In genomic region chr10:29446327-29446726, GRCh38 we compare ENCODE assay signal across 22 cellular contexts.
DNase-seq lines count a peak whose midpoint lies in the region; ATAC-seq and TF ChIP-seq lines count a peak whose summit lies in the region.
"Had no signal": no experiment of that assay in that cellular context is flagged by ENCODE, and none has a peak within 500 bp of the region (broad histone marks: within the 10 kb centered on the region; RNA-seq: fewer than 3 reads in every experiment).

No MANE protein-coding gene starts in this region.

- no peaks in the 10 kb centered on the region for H3K9me3 ChIP-seq in smooth muscle cell (replicated peaks; ENCODE audit: low read depth)
- H3K9me3 ChIP-seq: adrenal gland, psoas muscle, uterus had no signal

- 93% methylated on average over 1 of the region's 1 CpG for WGBS in smooth muscle cell (ENCODE audit: low lambda C conversion rate)

- H3K9ac ChIP-seq in smooth muscle cell (ENCODE audit: low read depth): no peak overlapping the region

- H3K36me3 ChIP-seq in smooth muscle cell (ENCODE audit: low read depth): no peaks in the 10 kb centered on the region
- H3K36me3 ChIP-seq: adrenal gland, uterus had no signal

- no peak for DNase-seq in activated T-cell treated with anti-CD3 and anti-CD28 coated beads, Interleukin-2, amount 50 U/mL, for 24 hours
- DNase-seq in activated T-cell treated with anti-CD3 and anti-CD28 coated beads, Interleukin-2, amount 50 U/mL, for 1 hour: no peak
- DNase-seq in NOMO-1 treated with DMSO at 0.1 percent for 48 hours (lab: John Stamatoyannopoulos, UW; ENCODE audit: unreplicated experiment) (peak; percentile 23), astrocyte of the spinal cord (ENCODE audit: low read depth, low spot score) (peak; percentile 35), smooth muscle cell (lab: John Stamatoyannopoulos, UW; ENCODE audit: unreplicated experiment) (no peak), midbrain (lab: John Stamatoyannopoulos, UW) (no peak), DMS79 (lab: John Stamatoyannopoulos, UW) (no peak)
- peak in 1 of 2 donors; percentile 23 for DNase-seq in stimulated activated naive CD8-positive, alpha-beta T cell treated with anti-CD3 and anti-CD28 coated beads, Interleukin-15, amount 100 ng/mL, for 72 hours
- DNase-seq: activated CD4-positive, alpha-beta T cell treated with anti-CD3 and anti-CD28 coated beads, Interleukin-2, amount 50 U/mL, for 48 hours; adrenal gland; CD4-positive, alpha-beta memory T cell; DMS53; dorsolateral prefrontal cortex; glutamatergic neuron; left colon; NCI-H187 treated with DMSO at 0.1 percent for 48 hours; NCI-H446 treated with DMSO at 0.1 percent for 48 hours; nephron progenitor cell; psoas muscle; small intestine; stimulated activated CD4-positive, alpha-beta T cell treated with anti-CD3 and anti-CD28 coated beads, Interleukin-4, amount 100 ng/mL, for 4 hours; uterus had no signal

- no peak overlapping the region for H3K4me3 Mint-ChIP-seq in activated T-cell treated with anti-CD3 and anti-CD28 coated beads, Interleukin-2, amount 50 U/mL, for 24 hours
- H3K4me3 Mint-ChIP-seq in stimulated activated naive CD8-positive, alpha-beta T cell treated with anti-CD3 and anti-CD28 coated beads, Interleukin-15, amount 100 ng/mL, for 72 hours: peak overlapping the region; percentile 7 to 46
- H3K4me3 Mint-ChIP-seq: CD4-positive, alpha-beta memory T cell; nephron progenitor cell had no signal

- H3K4me2 ChIP-seq in smooth muscle cell: no peak overlapping the region

- no peaks in the 10 kb centered on the region for H3K9me3 Mint-ChIP-seq in activated T-cell treated with anti-CD3 and anti-CD28 coated beads, Interleukin-2, amount 50 U/mL, for 24 hours
- no peaks in the 10 kb centered on the region for H3K9me3 Mint-ChIP-seq in stimulated activated naive CD8-positive, alpha-beta T cell treated with anti-CD3 and anti-CD28 coated beads, Interleukin-15, amount 100 ng/mL, for 72 hours
- H3K9me3 Mint-ChIP-seq: CD4-positive, alpha-beta memory T cell; nephron progenitor cell had no signal

- H3F3A ChIP-seq in smooth muscle cell (ENCODE audit: low read depth): no peaks in the 10 kb centered on the region

- H3K27ac ChIP-seq in smooth muscle cell (ENCODE audit: low read depth): no peak overlapping the region
- H3K27ac ChIP-seq: adrenal gland, dorsolateral prefrontal cortex, psoas muscle, uterus had no signal

- peak; percentile 66 for ATAC-seq in stimulated activated naive CD8-positive, alpha-beta T cell treated with anti-CD3 and anti-CD28 coated beads, Interleukin-15, amount 100 ng/mL, for 72 hours
- ATAC-seq: left colon, psoas muscle had no signal

- H3K27me3 Mint-ChIP-seq in activated T-cell treated with anti-CD3 and anti-CD28 coated beads, Interleukin-2, amount 50 U/mL, for 24 hours: no peaks in the 10 kb centered on the region
- H3K27me3 Mint-ChIP-seq in stimulated activated naive CD8-positive, alpha-beta T cell treated with anti-CD3 and anti-CD28 coated beads, Interleukin-15, amount 100 ng/mL, for 72 hours: no peaks in the 10 kb centered on the region
- H3K27me3 Mint-ChIP-seq: CD4-positive, alpha-beta memory T cell had no signal

- H3K4me3 ChIP-seq in astrocyte of the spinal cord (ENCODE audit: low read depth, low read length): no peak overlapping the region
- no peak overlapping the region for H3K4me3 ChIP-seq in smooth muscle cell
- H3K4me3 ChIP-seq: adrenal gland, dorsolateral prefrontal cortex, psoas muscle, uterus had no signal

- no peak overlapping the region for H2AFZ ChIP-seq in smooth muscle cell (ENCODE audit: low read depth)

- H3K36me3 Mint-ChIP-seq in activated T-cell treated with anti-CD3 and anti-CD28 coated beads, Interleukin-2, amount 50 U/mL, for 24 hours (ENCODE audit: low read depth): no peaks in the 10 kb centered on the region
- H3K36me3 Mint-ChIP-seq: CD4-positive, alpha-beta memory T cell had no signal

- no peaks in the 10 kb centered on the region for H4K20me1 ChIP-seq in smooth muscle cell (ENCODE audit: low read depth)

- peaks cover 10% of the 10 kb centered on the region for H3K4me1 Mint-ChIP-seq in activated T-cell treated with anti-CD3 and anti-CD28 coated beads, Interleukin-2, amount 50 U/mL, for 24 hours (ENCODE audit: low read depth)
- peaks cover 41% of the 10 kb centered on the region for H3K4me1 Mint-ChIP-seq in stimulated activated naive CD8-positive, alpha-beta T cell treated with anti-CD3 and anti-CD28 coated beads, Interleukin-15, amount 100 ng/mL, for 72 hours
- H3K4me1 Mint-ChIP-seq: nephron progenitor cell had no signal

- H3K4me1 ChIP-seq in smooth muscle cell (ENCODE audit: low read depth): no peaks in the 10 kb centered on the region
- H3K4me1 ChIP-seq: uterus had no signal

- H3K27ac Mint-ChIP-seq in activated T-cell treated with anti-CD3 and anti-CD28 coated beads, Interleukin-2, amount 50 U/mL, for 24 hours: peak overlapping the region; percentile 31
- peak overlapping the region; percentile 94 to 98 for H3K27ac Mint-ChIP-seq in stimulated activated naive CD8-positive, alpha-beta T cell treated with anti-CD3 and anti-CD28 coated beads, Interleukin-15, amount 100 ng/mL, for 72 hours
- H3K27ac Mint-ChIP-seq: nephron progenitor cell had no signal

- in situ Hi-C loops in astrocyte of the spinal cord (cut with HindIII; ENCODE audit: low sequenced_read_pairs): no loop called here

- H3K79me2 ChIP-seq in smooth muscle cell (ENCODE audit: low read depth): no peaks in the 10 kb centered on the region

- no peak for TF ChIP-seq CTCF in astrocyte of the spinal cord (IDR thresholded peaks at IDR 0.05; ENCODE audit: low read depth, low read length)
- no peak for TF ChIP-seq CTCF in smooth muscle cell (IDR thresholded peaks at IDR 0.05; ENCODE audit: borderline replicate concordance, insufficient read depth, poor library complexity, severe bottlenecking)

- no peaks in the 10 kb centered on the region for H3K27me3 ChIP-seq in smooth muscle cell (ENCODE audit: low read depth)
- H3K27me3 ChIP-seq: adrenal gland, dorsolateral prefrontal cortex, uterus had no signal

Comparison
In these comparisons a context has a peak if more than half of its experiments do, and no peak if none do; other contexts are left out.
1. DNase-seq: peak in NOMO-1 treated with DMSO at 0.1 percent for 48 hours (single experiment) and astrocyte of the spinal cord (single experiment); none in activated T-cell treated with anti-CD3 and anti-CD28 coated beads, Interleukin-2, amount 50 U/mL, for 24 hours (single experiment), activated T-cell treated with anti-CD3 and anti-CD28 coated beads, Interleukin-2, amount 50 U/mL, for 1 hour (single experiment), smooth muscle cell (single experiment), midbrain (single experiment) and DMS79 (single experiment).